ENCODE assay signal across 20 cellular contexts in the genomic region with DNA sequence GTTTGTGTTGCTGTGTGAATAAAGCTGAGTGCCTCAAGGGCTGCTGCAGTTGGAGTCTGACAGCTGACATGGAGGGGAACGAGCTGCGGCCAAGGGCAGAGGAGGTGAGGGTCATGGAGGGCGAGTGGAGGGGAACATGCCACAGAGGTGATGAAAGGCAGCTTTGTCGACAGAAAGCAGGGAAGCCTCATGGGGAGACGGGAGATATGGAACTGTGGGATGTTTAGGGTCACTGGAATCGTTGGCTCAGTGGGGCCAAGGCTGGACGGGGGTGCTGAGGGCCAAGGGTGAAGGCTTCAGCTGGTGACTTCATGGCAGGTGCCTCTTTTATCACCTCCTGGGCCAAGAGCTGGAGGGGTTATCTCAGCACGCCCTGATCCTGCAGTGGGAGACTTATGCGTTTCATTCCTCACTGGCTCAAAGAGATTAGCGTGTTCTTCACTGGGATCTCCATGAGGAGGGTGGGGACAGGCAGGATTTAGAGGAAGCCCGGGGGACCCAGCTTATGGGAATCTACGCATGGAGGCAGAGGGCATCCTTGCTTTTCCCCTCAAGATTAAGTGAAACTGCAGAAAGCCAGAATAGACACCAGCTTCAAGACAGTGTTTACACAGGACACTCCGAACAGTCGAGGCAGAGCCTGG. TPM values are rescaled to one million over a fixed set of nuclear protein-coding genes. Genes with fewer than 3 reads are reported as not detected.
DNase-seq lines count a peak whose midpoint lies in the region; ATAC-seq and TF ChIP-seq lines count a peak whose summit lies in the region.
"Had no signal": no experiment of that assay in that cellular context is flagged by ENCODE, and none has a peak within 500 bp of the region (broad histone marks: within the 10 kb centered on the region; RNA-seq: fewer than 3 reads in every experiment).

No MANE protein-coding gene starts in this region.

- intact Hi-C loops in left ventricle myocardium superior (cut with micrococcal nuclease) = no loop called here

- DNase-seq in ELF-1 (ENCODE audit: low read depth, low spot score) (peak; percentile 25), amniotic epithelial cell (ENCODE audit: low read depth) (peak; percentile 29), left ventricle myocardium superior (peak; percentile 78), trophoblast cell (no peak), NCI-H1694 (lab: John Stamatoyannopoulos, UW) (no peak), coronary artery (ENCODE audit: low spot score) (no peak)
- DNase-seq: ACHN; Calu3; CD4-positive, alpha-beta T cell; DMS79 treated with DMSO at 0.1 percent for 48 hours; GDM1; MG63; NCI-H1092 treated with DMSO at 0.1 percent for 48 hours; NCI-H1694 treated with DMSO at 0.1 percent for 48 hours; NCI-H2171; NCI-H446 treated with DMSO at 0.1 percent for 48 hours; NCI-H748 treated with DMSO at 0.1 percent for 48 hours; SHP77 had no signal

- peak overlapping the region; percentile 21 for H3K23ac ChIP-seq in trophoblast cell (ENCODE audit: low read length)

- no peak overlapping the region for H4K8ac ChIP-seq in trophoblast cell (ENCODE audit: low read depth, low read length)

- H3K4me3 ChIP-seq in trophoblast cell (ENCODE audit: low read depth, low read length) (no peak overlapping the region), coronary artery (no peak overlapping the region)
- H3K4me3 ChIP-seq: MG63 had no signal

- H3K4me2 ChIP-seq in trophoblast cell (ENCODE audit: low read length) = no peak overlapping the region

- no peaks in the 10 kb centered on the region for H3K27me3 ChIP-seq in trophoblast cell (ENCODE audit: insufficient read depth, low read length)
- H3K27me3 ChIP-seq: MG63 had no signal

- no peak overlapping the region for H3K18ac ChIP-seq in trophoblast cell (ENCODE audit: low read length)

- no peaks in the 10 kb centered on the region for H3K9me3 ChIP-seq in trophoblast cell (ENCODE audit: insufficient read depth, low read depth, low read length)
- H3K9me3 ChIP-seq: MG63 had no signal

- no peak overlapping the region for H2AFZ ChIP-seq in trophoblast cell (ENCODE audit: insufficient read depth, low read length, poor library complexity)

- H3K27ac ChIP-seq in trophoblast cell (ENCODE audit: low read depth, low read length) (no peak overlapping the region), coronary artery (no peak overlapping the region)

- WGBS in trophoblast cell (ENCODE audit: extremely low coverage, insufficient coverage, insufficient read length) = no CpG with 5 or more reads among the region's 14 CpGs

- H4K91ac ChIP-seq in trophoblast cell (ENCODE audit: low read depth, low read length) = no peak overlapping the region

- H4K12ac ChIP-seq in trophoblast cell (ENCODE audit: low read depth, low read length) = no peak overlapping the region

- no peak overlapping the region for H3K4ac ChIP-seq in trophoblast cell (ENCODE audit: low read depth, low read length)

- no peak for TF ChIP-seq CTCF in coronary artery (IDR thresholded peaks at IDR 0.05)

- H3K14ac ChIP-seq in trophoblast cell (ENCODE audit: low read length) = no peak overlapping the region

- no peak overlapping the region for H3K9ac ChIP-seq in trophoblast cell (ENCODE audit: low read length)

- no peak overlapping the region for H2BK12ac ChIP-seq in trophoblast cell (ENCODE audit: low read length)

- H3K79me2 ChIP-seq in trophoblast cell (ENCODE audit: control insufficient read depth, insufficient read depth, low read length, poor library complexity) = no peaks in the 10 kb centered on the region

- no peaks in the 10 kb centered on the region for H3K36me3 ChIP-seq in trophoblast cell (ENCODE audit: control insufficient read depth in 1 of 2, insufficient read depth in 2 of 2, low read length in 2 of 2)
- H3K36me3 ChIP-seq: MG63 had no signal

- peaks cover 11 to 13% of the 10 kb centered on the region in 2 experiments for H3K4me1 ChIP-seq in trophoblast cell (ENCODE audit: control insufficient read depth in 1 of 2, insufficient read depth in 2 of 2, low read length in 2 of 2)

- H2BK120ac ChIP-seq in trophoblast cell (ENCODE audit: insufficient read depth, low read length, poor library complexity) = no peak overlapping the region

- peaks cover 12% of the 10 kb centered on the region for H3K79me1 ChIP-seq in trophoblast cell (ENCODE audit: low read length)

- H2AK5ac ChIP-seq in trophoblast cell (ENCODE audit: low read length) = peak overlapping the region; percentile 24

- ATAC-seq in left ventricle myocardium superior (peak; percentile 93), HG02938 (IDR thresholded peaks at IDR 0.05; ENCODE audit: unreplicated experiment) (no peak)
- ATAC-seq: Panc1 had no signal

- H2BK5ac ChIP-seq in trophoblast cell (ENCODE audit: low read depth, low read length, poor library complexity) = no peak overlapping the region

RNA-seq across cellular contexts. Expression of gene FAM240B, which starts 42.2 kb away (rescaled TPM):
- total RNA-seq in left ventricle myocardium superior = not detected
- polyA plus RNA-seq in trophoblast cell (2013) = 0.10 TPM in 1 of 2 replicates, not detected in the other
- total RNA-seq: Calu3; CD4-positive, alpha-beta T cell had no signal

RNA-seq across cellular contexts. Expression of gene ANKRD18A, which starts 57.4 kb away (rescaled TPM):
- total RNA-seq in left ventricle myocardium superior = 1.4 TPM
- 2.9 and 3.7 TPM in 2 replicates for polyA plus RNA-seq in trophoblast cell (2013)

Comparison
In these comparisons a context has a peak if more than half of its experiments do, and no peak if none do; other contexts are left out.
1. DNase-seq: peak in ELF-1 (single experiment), amniotic epithelial cell (single experiment) and left ventricle myocardium superior (single experiment); none in trophoblast cell (0 of 2), NCI-H1694 (single experiment) and coronary artery (single experiment).